In the genomic region with DNA sequence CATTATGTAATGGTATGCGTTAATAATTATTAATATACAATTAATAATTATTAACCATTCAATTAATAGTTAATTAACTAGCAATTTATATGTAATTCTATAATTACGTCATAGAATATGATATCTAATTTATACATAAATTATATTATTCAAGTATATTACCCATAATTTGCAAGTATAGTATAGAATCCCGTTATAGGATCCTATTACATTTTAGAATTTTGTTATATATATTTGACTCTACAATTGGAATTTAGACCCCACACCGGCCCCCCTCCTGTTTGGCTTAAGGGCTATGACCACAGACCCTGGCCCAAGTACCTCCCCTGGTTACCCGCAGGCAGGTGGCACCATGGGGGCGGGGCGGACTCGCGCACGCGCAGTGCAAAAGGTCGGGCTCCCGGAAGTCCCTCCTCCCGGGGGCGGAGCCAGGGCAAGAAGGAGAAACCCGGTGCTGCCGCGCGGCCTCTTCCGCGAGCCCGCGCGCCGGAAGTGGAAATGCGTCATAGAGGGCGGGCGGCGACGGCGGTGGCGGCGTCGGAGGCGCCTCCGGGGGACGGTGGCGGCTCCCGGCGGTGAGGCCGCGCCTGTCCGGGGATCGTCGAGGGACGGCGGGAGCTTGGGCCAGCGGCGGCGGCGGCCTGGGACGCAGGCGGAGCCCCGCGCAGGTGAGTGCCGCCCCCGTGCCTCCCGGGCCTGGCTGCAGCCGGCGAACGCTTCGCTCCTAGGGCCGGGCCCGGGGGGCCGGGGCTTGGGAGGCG, we compare ENCODE assay signal across 1 cellular context.
TF ChIP-seq lines count a peak whose summit lies in the region.

A gene with protein sequence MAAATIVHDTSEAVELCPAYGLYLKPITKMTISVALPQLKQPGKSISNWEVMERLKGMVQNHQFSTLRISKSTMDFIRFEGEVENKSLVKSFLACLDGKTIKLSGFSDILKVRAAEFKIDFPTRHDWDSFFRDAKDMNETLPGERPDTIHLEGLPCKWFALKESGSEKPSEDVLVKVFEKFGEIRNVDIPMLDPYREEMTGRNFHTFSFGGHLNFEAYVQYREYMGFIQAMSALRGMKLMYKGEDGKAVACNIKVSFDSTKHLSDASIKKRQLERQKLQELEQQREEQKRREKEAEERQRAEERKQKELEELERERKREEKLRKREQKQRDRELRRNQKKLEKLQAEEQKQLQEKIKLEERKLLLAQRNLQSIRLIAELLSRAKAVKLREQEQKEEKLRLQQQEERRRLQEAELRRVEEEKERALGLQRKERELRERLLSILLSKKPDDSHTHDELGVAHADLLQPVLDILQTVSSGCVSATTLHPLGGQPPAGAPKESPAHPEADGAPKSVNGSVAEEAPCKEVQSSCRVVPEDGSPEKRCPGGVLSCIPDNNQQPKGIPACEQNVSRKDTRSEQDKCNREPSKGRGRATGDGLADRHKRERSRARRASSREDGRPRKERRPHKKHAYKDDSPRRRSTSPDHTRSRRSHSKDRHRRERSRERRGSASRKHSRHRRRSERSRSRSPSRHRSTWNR (plus strand): TSS at position 503 of the 761 bp plus-strand sequence. CDS start 1,859 bp downstream, outside the sequence.

TF ChIP-seq in WTC11, 78 proteins besides CTCF, POLR2A, EP300 and RAD21 (continued from another document):
- TF ChIP-seq, protein P1, sequence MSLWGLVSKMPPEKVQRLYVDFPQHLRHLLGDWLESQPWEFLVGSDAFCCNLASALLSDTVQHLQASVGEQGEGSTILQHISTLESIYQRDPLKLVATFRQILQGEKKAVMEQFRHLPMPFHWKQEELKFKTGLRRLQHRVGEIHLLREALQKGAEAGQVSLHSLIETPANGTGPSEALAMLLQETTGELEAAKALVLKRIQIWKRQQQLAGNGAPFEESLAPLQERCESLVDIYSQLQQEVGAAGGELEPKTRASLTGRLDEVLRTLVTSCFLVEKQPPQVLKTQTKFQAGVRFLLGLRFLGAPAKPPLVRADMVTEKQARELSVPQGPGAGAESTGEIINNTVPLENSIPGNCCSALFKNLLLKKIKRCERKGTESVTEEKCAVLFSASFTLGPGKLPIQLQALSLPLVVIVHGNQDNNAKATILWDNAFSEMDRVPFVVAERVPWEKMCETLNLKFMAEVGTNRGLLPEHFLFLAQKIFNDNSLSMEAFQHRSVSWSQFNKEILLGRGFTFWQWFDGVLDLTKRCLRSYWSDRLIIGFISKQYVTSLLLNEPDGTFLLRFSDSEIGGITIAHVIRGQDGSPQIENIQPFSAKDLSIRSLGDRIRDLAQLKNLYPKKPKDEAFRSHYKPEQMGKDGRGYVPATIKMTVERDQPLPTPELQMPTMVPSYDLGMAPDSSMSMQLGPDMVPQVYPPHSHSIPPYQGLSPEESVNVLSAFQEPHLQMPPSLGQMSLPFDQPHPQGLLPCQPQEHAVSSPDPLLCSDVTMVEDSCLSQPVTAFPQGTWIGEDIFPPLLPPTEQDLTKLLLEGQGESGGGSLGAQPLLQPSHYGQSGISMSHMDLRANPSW (CRISPR knock-in tag; conservative IDR thresholded peaks at IDR 0.05; ENCODE audit: low read depth) = no peak
- TF ChIP-seq GRHL2 (CRISPR knock-in tag; IDR thresholded peaks at IDR 0.05; ENCODE audit: insufficient replicate concordance, severe bottlenecking) (no peak), FOXJ3 (CRISPR knock-in tag; IDR thresholded peaks at IDR 0.05; ENCODE audit: borderline replicate concordance) (no peak), SP1 (CRISPR knock-in tag; conservative IDR thresholded peaks at IDR 0.05) (peak; percentile 95), IRF2 (CRISPR knock-in tag; IDR thresholded peaks at IDR 0.05; ENCODE audit: borderline replicate concordance, low read depth) (no peak), GABPB1 (CRISPR knock-in tag; IDR thresholded peaks at IDR 0.05) (peak; percentile 42; the same call in 1 of the 2 replicates), ZBTB21 (CRISPR knock-in tag; IDR thresholded peaks at IDR 0.05; ENCODE audit: borderline replicate concordance) (no peak), NFE2L1 (CRISPR knock-in tag; IDR thresholded peaks at IDR 0.05) (no peak), CREM (CRISPR knock-in tag; IDR thresholded peaks at IDR 0.05) (peak; percentile 88)
- TF ChIP-seq, protein P2, sequence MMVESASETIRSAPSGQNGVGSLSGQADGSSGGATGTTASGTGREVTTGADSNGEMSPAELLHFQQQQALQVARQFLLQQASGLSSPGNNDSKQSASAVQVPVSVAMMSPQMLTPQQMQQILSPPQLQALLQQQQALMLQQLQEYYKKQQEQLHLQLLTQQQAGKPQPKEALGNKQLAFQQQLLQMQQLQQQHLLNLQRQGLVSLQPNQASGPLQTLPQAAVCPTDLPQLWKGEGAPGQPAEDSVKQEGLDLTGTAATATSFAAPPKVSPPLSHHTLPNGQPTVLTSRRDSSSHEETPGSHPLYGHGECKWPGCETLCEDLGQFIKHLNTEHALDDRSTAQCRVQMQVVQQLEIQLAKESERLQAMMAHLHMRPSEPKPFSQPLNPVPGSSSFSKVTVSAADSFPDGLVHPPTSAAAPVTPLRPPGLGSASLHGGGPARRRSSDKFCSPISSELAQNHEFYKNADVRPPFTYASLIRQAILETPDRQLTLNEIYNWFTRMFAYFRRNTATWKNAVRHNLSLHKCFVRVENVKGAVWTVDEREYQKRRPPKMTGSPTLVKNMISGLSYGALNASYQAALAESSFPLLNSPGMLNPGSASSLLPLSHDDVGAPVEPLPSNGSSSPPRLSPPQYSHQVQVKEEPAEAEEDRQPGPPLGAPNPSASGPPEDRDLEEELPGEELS (CRISPR knock-in tag; IDR thresholded peaks at IDR 0.05) = peak; percentile 62; the same call in 1 of the 2 replicates
- TF ChIP-seq, protein P3, sequence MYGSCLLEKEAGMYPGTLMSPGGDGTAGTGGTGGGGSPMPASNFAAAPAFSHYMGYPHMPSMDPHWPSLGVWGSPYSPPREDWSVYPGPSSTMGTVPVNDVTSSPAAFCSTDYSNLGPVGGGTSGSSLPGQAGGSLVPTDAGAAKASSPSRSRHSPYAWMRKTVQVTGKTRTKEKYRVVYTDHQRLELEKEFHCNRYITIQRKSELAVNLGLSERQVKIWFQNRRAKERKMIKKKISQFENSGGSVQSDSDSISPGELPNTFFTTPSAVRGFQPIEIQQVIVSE (CRISPR knock-in tag; IDR thresholded peaks at IDR 0.05; ENCODE audit: borderline replicate concordance) = no peak
- TF ChIP-seq, protein P4, sequence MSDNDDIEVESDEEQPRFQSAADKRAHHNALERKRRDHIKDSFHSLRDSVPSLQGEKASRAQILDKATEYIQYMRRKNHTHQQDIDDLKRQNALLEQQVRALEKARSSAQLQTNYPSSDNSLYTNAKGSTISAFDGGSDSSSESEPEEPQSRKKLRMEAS (CRISPR knock-in tag; IDR thresholded peaks at IDR 0.05) = no peak
- TF ChIP-seq, protein P5, sequence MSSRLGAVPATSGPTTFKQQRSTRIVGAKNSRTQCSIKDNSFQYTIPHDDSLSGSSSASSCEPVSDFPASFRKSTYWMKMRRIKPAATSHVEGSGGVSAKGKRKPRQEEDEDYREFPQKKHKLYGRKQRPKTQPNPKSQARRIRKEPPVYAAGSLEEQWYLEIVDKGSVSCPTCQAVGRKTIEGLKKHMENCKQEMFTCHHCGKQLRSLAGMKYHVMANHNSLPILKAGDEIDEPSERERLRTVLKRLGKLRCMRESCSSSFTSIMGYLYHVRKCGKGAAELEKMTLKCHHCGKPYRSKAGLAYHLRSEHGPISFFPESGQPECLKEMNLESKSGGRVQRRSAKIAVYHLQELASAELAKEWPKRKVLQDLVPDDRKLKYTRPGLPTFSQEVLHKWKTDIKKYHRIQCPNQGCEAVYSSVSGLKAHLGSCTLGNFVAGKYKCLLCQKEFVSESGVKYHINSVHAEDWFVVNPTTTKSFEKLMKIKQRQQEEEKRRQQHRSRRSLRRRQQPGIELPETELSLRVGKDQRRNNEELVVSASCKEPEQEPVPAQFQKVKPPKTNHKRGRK (CRISPR knock-in tag; IDR thresholded peaks at IDR 0.05; ENCODE audit: borderline replicate concordance) = no peak
- TF ChIP-seq, protein P6, sequence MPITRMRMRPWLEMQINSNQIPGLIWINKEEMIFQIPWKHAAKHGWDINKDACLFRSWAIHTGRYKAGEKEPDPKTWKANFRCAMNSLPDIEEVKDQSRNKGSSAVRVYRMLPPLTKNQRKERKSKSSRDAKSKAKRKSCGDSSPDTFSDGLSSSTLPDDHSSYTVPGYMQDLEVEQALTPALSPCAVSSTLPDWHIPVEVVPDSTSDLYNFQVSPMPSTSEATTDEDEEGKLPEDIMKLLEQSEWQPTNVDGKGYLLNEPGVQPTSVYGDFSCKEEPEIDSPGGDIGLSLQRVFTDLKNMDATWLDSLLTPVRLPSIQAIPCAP (CRISPR knock-in tag; IDR thresholded peaks at IDR 0.05) = no peak
- TF ChIP-seq, protein P7, sequence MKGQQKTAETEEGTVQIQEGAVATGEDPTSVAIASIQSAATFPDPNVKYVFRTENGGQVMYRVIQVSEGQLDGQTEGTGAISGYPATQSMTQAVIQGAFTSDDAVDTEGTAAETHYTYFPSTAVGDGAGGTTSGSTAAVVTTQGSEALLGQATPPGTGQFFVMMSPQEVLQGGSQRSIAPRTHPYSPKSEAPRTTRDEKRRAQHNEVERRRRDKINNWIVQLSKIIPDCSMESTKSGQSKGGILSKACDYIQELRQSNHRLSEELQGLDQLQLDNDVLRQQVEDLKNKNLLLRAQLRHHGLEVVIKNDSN (CRISPR knock-in tag; IDR thresholded peaks at IDR 0.05) = no peak
- TF ChIP-seq, protein P8, sequence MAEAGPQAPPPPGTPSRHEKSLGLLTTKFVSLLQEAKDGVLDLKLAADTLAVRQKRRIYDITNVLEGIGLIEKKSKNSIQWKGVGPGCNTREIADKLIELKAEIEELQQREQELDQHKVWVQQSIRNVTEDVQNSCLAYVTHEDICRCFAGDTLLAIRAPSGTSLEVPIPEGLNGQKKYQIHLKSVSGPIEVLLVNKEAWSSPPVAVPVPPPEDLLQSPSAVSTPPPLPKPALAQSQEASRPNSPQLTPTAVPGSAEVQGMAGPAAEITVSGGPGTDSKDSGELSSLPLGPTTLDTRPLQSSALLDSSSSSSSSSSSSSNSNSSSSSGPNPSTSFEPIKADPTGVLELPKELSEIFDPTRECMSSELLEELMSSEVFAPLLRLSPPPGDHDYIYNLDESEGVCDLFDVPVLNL (CRISPR knock-in tag; IDR thresholded peaks at IDR 0.05; ENCODE audit: borderline replicate concordance, low read depth) = no peak
